In the genomic region with DNA sequence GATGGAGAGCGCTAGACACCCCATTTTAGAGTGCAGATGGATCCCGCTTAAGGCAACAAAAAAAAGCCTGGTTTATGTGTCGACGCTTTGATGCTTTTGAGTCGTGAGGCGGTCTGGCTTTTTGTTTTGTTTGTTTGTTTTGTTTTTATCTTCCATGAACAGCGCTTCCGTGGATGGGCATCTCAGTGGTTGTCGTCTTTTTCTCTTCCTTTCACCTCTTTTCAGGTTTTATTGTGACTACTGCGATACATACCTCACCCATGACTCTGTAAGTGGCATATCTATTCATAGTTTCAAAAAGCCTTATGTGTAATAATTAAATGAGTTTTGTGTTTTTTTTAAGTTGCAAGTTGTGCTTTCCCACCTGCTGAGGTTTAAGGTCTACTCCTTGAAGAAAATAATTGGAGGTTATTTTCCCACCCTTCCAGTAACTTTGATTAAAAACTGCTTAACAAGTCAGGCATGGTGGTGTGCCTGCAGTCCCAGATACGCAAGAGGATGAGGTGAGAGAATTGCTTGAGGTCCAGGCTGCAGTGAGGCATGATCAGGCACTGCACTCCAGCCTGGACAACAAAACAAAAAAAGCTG, we compare ENCODE assay signal across 8 cellular contexts. TPM values are rescaled to one million over a fixed set of nuclear protein-coding genes. Genes with fewer than 3 reads are reported as not detected.
DNase-seq lines count a peak whose midpoint lies in the region; ATAC-seq and TF ChIP-seq lines count a peak whose summit lies in the region.

No MANE protein-coding gene starts in this region.

- peak overlapping the region; percentile 81 to 99 (median 94) for H3K4me2 ChIP-seq in BLaER1 treated with 17β-estradiol and CSF1 and Interleukin-3, amounts not matched to agents 10 nM and 100 nM
- H3K4me2 ChIP-seq in OCI-LY7 (ENCODE audit: low read length): peak overlapping the region; percentile 78

- H3K9me3 ChIP-seq in BLaER1 treated with 17β-estradiol and CSF1 and Interleukin-3, amounts not matched to agents 10 nM and 100 nM (replicated peaks in 1 of 11): no peaks in the 10 kb centered on the region
- H3K9me3 ChIP-seq in OCI-LY7 (ENCODE audit: low read length) (no peaks in the 10 kb centered on the region), neutrophil (no peaks in the 10 kb centered on the region)

- BruUV-seq in OCI-LY7 (replicated peaks; lab: Mats Ljungman, UMichigan): TSS peak; percentile 92

- ATAC-seq in HG03159 (IDR thresholded peaks at IDR 0.05; ENCODE audit: unreplicated experiment) (no peak), HG02938 (IDR thresholded peaks at IDR 0.05; ENCODE audit: unreplicated experiment) (no peak)

- intact Hi-C loops in OCI-LY7 (cut with micrococcal nuclease; ENCODE audit: unreplicated experiment): loop anchor here (1.0 to 5.0 kb wide), 4 partner anchors 34 to 130 kb away; a partner anchor contains a TSS

- TF ChIP-seq POLR2A in erythroblast (IDR thresholded peaks at IDR 0.05; ENCODE audit: low read length): peak; percentile 61

- CTCF ChIA-PET in OCI-LY7 (lab: Charles Lee; ENCODE audit: unreplicated experiment): no interaction called here

- H3K4me3 ChIP-seq in BLaER1 treated with 17β-estradiol and CSF1 and Interleukin-3, amounts not matched to agents 10 nM and 100 nM: peak overlapping the region; percentile 77 to 85 (median 81)
- H3K4me3 ChIP-seq in OCI-LY7 (ENCODE audit: low read depth, low read length, poor library complexity, severe bottlenecking) (peak overlapping the region; percentile 82), neutrophil (ENCODE audit: low read depth in 1 of 2, low read length in 1 of 2) (peak overlapping the region; percentile 79 to 86)

- H3K4me1 ChIP-seq in BLaER1 treated with 17β-estradiol and CSF1 and Interleukin-3, amounts not matched to agents 10 nM and 100 nM: peaks cover 14 to 39% (median 19%) of the 10 kb centered on the region in 10 experiments
- H3K4me1 ChIP-seq in OCI-LY7 (ENCODE audit: insufficient read depth, low read length, poor library complexity, severe bottlenecking) (peaks cover 28% of the 10 kb centered on the region), neutrophil (ENCODE audit: control insufficient read depth in 1 of 2, insufficient read depth in 1 of 2, low read depth in 1 of 2, low read length in 1 of 2) (peaks cover 14 to 16% of the 10 kb centered on the region in 2 experiments)

- POLR2A ChIA-PET in OCI-LY7 (lab: Charles Lee): interaction anchor here (0.6 to 1.1 kb wide), 2 partner anchors 99 to 101 kb away, joined by 3 read pairs; no protein-coding TSS in a partner anchor

- H2AFZ ChIP-seq in OCI-LY7 (ENCODE audit: low read length): peak overlapping the region; percentile 57; the same call in 1 of the 2 replicates

- no peak for TF ChIP-seq CTCF in OCI-LY7 (conservative IDR thresholded peaks at IDR 0.05; ENCODE audit: low read length)
- TF ChIP-seq CTCF in neutrophil (IDR thresholded peaks at IDR 0.05): no peak

- peaks cover 45% of the 10 kb centered on the region for H3K79me2 ChIP-seq in OCI-LY7 (ENCODE audit: insufficient read depth, low read depth, low read length)

- H3K9ac ChIP-seq in BLaER1 treated with 17β-estradiol and CSF1 and Interleukin-3, amounts not matched to agents 10 nM and 100 nM: peak overlapping the region; percentile 84 to 96 (median 91)

- H4K20me1 ChIP-seq in BLaER1 treated with 17β-estradiol and CSF1 and Interleukin-3, amounts not matched to agents 10 nM and 100 nM: peaks cover 0 to 32% (median 6%) of the 10 kb centered on the region in 11 experiments; a peak in 10 of 22 replicates
- H4K20me1 ChIP-seq in OCI-LY7 (ENCODE audit: insufficient read depth, low read length): no peaks in the 10 kb centered on the region

- DNase-seq in OCI-LY7 (ENCODE audit: low spot score) (no peak), erythroblast (lab: John Stamatoyannopoulos, UW) (peak; percentile 18 to 53), RPMI8226 (no peak), NCI-H2171 treated with DMSO at 0.1 percent for 48 hours (lab: John Stamatoyannopoulos, UW) (no peak)

- H3K36me3 ChIP-seq in BLaER1 treated with 17β-estradiol and CSF1 and Interleukin-3, amounts not matched to agents 10 nM and 100 nM: peaks cover 29 to 46% (median 38%) of the 10 kb centered on the region in 11 experiments
- H3K36me3 ChIP-seq in OCI-LY7 (ENCODE audit: insufficient read depth, low read length) (peaks cover 37% of the 10 kb centered on the region), neutrophil (peaks cover 4% of the 10 kb centered on the region)

- no peaks in the 10 kb centered on the region for H3K9me2 ChIP-seq in OCI-LY7 (ENCODE audit: insufficient read depth, low read length)

- peak overlapping the region; percentile 86 to 97 (median 93) for H3K27ac ChIP-seq in BLaER1 treated with 17β-estradiol and CSF1 and Interleukin-3, amounts not matched to agents 10 nM and 100 nM
- H3K27ac ChIP-seq in OCI-LY7 (ENCODE audit: low read depth, low read length, poor library complexity, severe bottlenecking) (peak overlapping the region; percentile 79), neutrophil (peak overlapping the region; percentile 88)

- no peaks in the 10 kb centered on the region for H3K27me3 ChIP-seq in BLaER1 treated with 17β-estradiol and CSF1 and Interleukin-3, amounts not matched to agents 10 nM and 100 nM
- no peaks in the 10 kb centered on the region for H3K27me3 ChIP-seq in neutrophil

RNA-seq across cellular contexts. Expression of a gene that starts 0.5 kb away (rescaled TPM):
- total RNA-seq in OCI-LY7 (2014; rRNA removed; shearing (Covaris generic)): 158 and 210 TPM in 2 replicates
- 177 and 184 TPM in 2 replicates for total RNA-seq in OCI-LY7 (2022)

RNA-seq across cellular contexts. Expression of a gene that starts 34.1 kb away (rescaled TPM):
- total RNA-seq in OCI-LY7 (2014; rRNA removed; shearing (Covaris generic)): 11.4 and 11.9 TPM in 2 replicates
- total RNA-seq in OCI-LY7 (2022): 23.3 and 24.5 TPM in 2 replicates

Comparison
In these comparisons a context has a peak if more than half of its experiments do, and no peak if none do; other contexts are left out.
1. DNase-seq: peak in erythroblast (2 of 2); none in OCI-LY7 (single experiment), RPMI8226 (single experiment) and NCI-H2171 treated with DMSO at 0.1 percent for 48 hours (single experiment).
2. Peak in every context shown above with its lines, with median percentiles within 50 percentile points of each other: H3K27ac ChIP-seq and H3K4me3 ChIP-seq.